ENCODE assay signal across 18 cellular contexts in genomic region chr2:104432972-104433371, GRCh38.
A peak's percentile ranks its signal among the peaks of the same experiment; 100 is the strongest.
DNase-seq lines count a peak whose midpoint lies in the region; ATAC-seq and TF ChIP-seq lines count a peak whose summit lies in the region.
"Had no signal": no experiment of that assay in that cellular context is flagged by ENCODE, and none has a peak within 500 bp of the region (broad histone marks: within the 10 kb centered on the region; RNA-seq: fewer than 3 reads in every experiment).

No MANE protein-coding gene starts in this region.

- H3K9me3 ChIP-seq in H9 (ENCODE audit: control insufficient read depth, low read depth, low read length) (no peaks in the 10 kb centered on the region), neuronal stem cell (replicated peaks in 1 of 2; ENCODE audit: control insufficient read depth in 2 of 2, insufficient read depth in 1 of 2, low read depth in 1 of 2, low read length in 2 of 2) (peaks cover 0 to 5% of the 10 kb centered on the region in 2 donors)
- H3K9me3 ChIP-seq: Caco-2, HAP-1 had no signal

- peak overlapping the region in 2 of 3 experiments; percentile 53 to 78; a peak in 3 of 7 replicates for H3K27ac Mint-ChIP-seq in H9
- peak overlapping the region; percentile 70 for H3K27ac Mint-ChIP-seq in WTC11
- H3K27ac Mint-ChIP-seq: CD14-positive monocyte had no signal

- H2BK15ac ChIP-seq in H9 (ENCODE audit: low read depth, low read length): no peak overlapping the region
- H2BK15ac ChIP-seq in neuronal stem cell (ENCODE audit: low read length): no peak overlapping the region

- no peak overlapping the region for H3K56ac ChIP-seq in H9 (ENCODE audit: insufficient read length, low read depth, low read length)

- no peak overlapping the region for H3K4me2 ChIP-seq in H9 (ENCODE audit: insufficient read depth, insufficient read length, low read length)
- no peak overlapping the region for H3K4me2 ChIP-seq in neuronal stem cell (ENCODE audit: insufficient read depth, low read length, poor library complexity, severe bottlenecking)
- H3K4me2 ChIP-seq: A549 had no signal

- WGBS in H9 (ENCODE audit: extremely low coverage, insufficient read length, low lambda C conversion rate): no CpG with 5 or more reads among the region's 2 CpGs
- no CpG with 5 or more reads among the region's 2 CpGs for WGBS in neuronal stem cell (ENCODE audit: extremely low coverage in 2 of 2, insufficient read length in 2 of 2, insufficient replicate concordance in 1 of 2), 2 donors

- H3K14ac ChIP-seq in H9 (ENCODE audit: insufficient read depth, low read length) (no peak overlapping the region), neuronal stem cell (ENCODE audit: low read length) (no peak overlapping the region)

- H3K4me1 Mint-ChIP-seq in H9 (peaks cover 34 to 35% of the 10 kb centered on the region in 2 experiments), WTC11 (peaks cover 54% of the 10 kb centered on the region)

- H3K27me3 Mint-ChIP-seq in H9 (ENCODE audit: low read depth) (peaks cover 1% of the 10 kb centered on the region; the same call in 1 of the 2 replicates), WTC11 (ENCODE audit: low read depth) (no peaks in the 10 kb centered on the region)

- H3K27ac ChIP-seq in H9 (ENCODE audit: insufficient read length, low read depth, low read length) (no peak overlapping the region), neuronal stem cell (replicated peaks; ENCODE audit: low read length) (no peak overlapping the region)
- H3K27ac ChIP-seq: A549 had no signal

- H3K36me3 Mint-ChIP-seq in H9 (ENCODE audit: insufficient read depth in 1 of 3, low read depth in 3 of 3) (peaks cover 0 to 2% (median 0%) of the 10 kb centered on the region in 3 experiments; a peak in 1 of 7 replicates), WTC11 (no peaks in the 10 kb centered on the region)
- H3K36me3 Mint-ChIP-seq: CD14-positive monocyte had no signal

- no peak overlapping the region for H3K18ac ChIP-seq in H9 (ENCODE audit: insufficient read length, low read depth, low read length)
- H3K18ac ChIP-seq in neuronal stem cell (ENCODE audit: low read length): no peak overlapping the region

- H3K4me3 ChIP-seq in neuronal stem cell (ENCODE audit: low read length in 2 of 2): no peak overlapping the region
- H3K4me3 ChIP-seq: A549, HAP-1 had no signal

- H2BK20ac ChIP-seq in H9 (ENCODE audit: low read depth, low read length, poor library complexity, severe bottlenecking): no peak overlapping the region

- no peak overlapping the region for H3K4ac ChIP-seq in H9 (ENCODE audit: low read depth, low read length)
- no peak overlapping the region for H3K4ac ChIP-seq in neuronal stem cell (ENCODE audit: low read length)

- H4K91ac ChIP-seq in H9 (ENCODE audit: insufficient read length, low read depth, low read length): no peak overlapping the region
- H4K91ac ChIP-seq in neuronal stem cell (ENCODE audit: low read depth, low read length, poor library complexity): no peak overlapping the region

- H3K79me2 ChIP-seq in H9 (ENCODE audit: insufficient read depth, low read length): no peaks in the 10 kb centered on the region

- CTCF ChIA-PET in WTC11 (lab: Charles Lee): no interaction called here

- H2BK5ac ChIP-seq in H9 (ENCODE audit: insufficient read length, low read length) (no peak overlapping the region), neuronal stem cell (ENCODE audit: low read length) (no peak overlapping the region)

- H3K23ac ChIP-seq in H9 (ENCODE audit: insufficient read length, low read depth, low read length) (no peak overlapping the region), neuronal stem cell (ENCODE audit: low read depth, low read length, poor library complexity) (no peak overlapping the region)

- H2BK120ac ChIP-seq in H9 (ENCODE audit: low read depth, low read length, poor library complexity, severe bottlenecking) (no peak overlapping the region), neuronal stem cell (ENCODE audit: low read depth, low read length) (no peak overlapping the region)

- no peaks in the 10 kb centered on the region for H3K36me3 ChIP-seq in neuronal stem cell (replicated peaks in 1 of 2; ENCODE audit: control insufficient read depth in 2 of 2, insufficient read depth in 2 of 2, low read length in 2 of 2)
- H3K36me3 ChIP-seq: HAP-1 had no signal

- POLR2A ChIA-PET in WTC11 (lab: Charles Lee): no interaction called here

- H2AK5ac ChIP-seq in H9 (ENCODE audit: insufficient read length, low read length) (no peak overlapping the region), neuronal stem cell (ENCODE audit: low read depth, low read length) (no peak overlapping the region)

- no peaks in the 10 kb centered on the region for H4K20me1 ChIP-seq in H9 (ENCODE audit: control insufficient read depth, insufficient read depth, insufficient read length)

- H4K5ac ChIP-seq in H9 (ENCODE audit: insufficient read length, low read depth, low read length): no peak overlapping the region

- H2BK12ac ChIP-seq in H9 (ENCODE audit: insufficient read length, low read depth, low read length) (no peak overlapping the region), neuronal stem cell (ENCODE audit: low read length) (no peak overlapping the region)

- ATAC-seq in WTC11 (no peak), GM18498 (IDR thresholded peaks at IDR 0.05; ENCODE audit: unreplicated experiment) (no peak), HG02678 (IDR thresholded peaks at IDR 0.05; ENCODE audit: unreplicated experiment) (no peak)
- ATAC-seq: A549 had no signal

- H3K23me2 ChIP-seq in H9 (ENCODE audit: insufficient read length, low read depth, low read length, poor library complexity, severe bottlenecking): no peaks in the 10 kb centered on the region

- no peaks in the 10 kb centered on the region for H3K79me1 ChIP-seq in H9 (ENCODE audit: insufficient read depth, low read depth, low read length, poor library complexity, severe bottlenecking)
- H3K79me1 ChIP-seq in neuronal stem cell (ENCODE audit: low read depth, low read length): no peaks in the 10 kb centered on the region

- H3K4me1 ChIP-seq in H9 (ENCODE audit: insufficient read depth, low read length) (peaks cover 4% of the 10 kb centered on the region), neuronal stem cell (ENCODE audit: control insufficient read depth in 2 of 2, insufficient read depth in 1 of 2, low read depth in 1 of 2, low read length in 2 of 2) (peaks cover 21 to 53% of the 10 kb centered on the region in 2 donors)
- H3K4me1 ChIP-seq: A549, Caco-2, HAP-1 had no signal

- H3K4me3 Mint-ChIP-seq in H9: no peak overlapping the region
- no peak overlapping the region for H3K4me3 Mint-ChIP-seq in WTC11
- H3K4me3 Mint-ChIP-seq: CD14-positive monocyte had no signal

- H3K9ac ChIP-seq in H9 (ENCODE audit: extremely low read depth, insufficient read length, low read length) (no peak overlapping the region), neuronal stem cell (ENCODE audit: low read depth, low read length, poor library complexity) (no peak overlapping the region)

- H3T11ph ChIP-seq in H9 (ENCODE audit: low read length): no peak overlapping the region

- H3K9me3 Mint-ChIP-seq in H9 (no peaks in the 10 kb centered on the region; a peak in 1 of 5 replicates), WTC11 (peaks cover 3% of the 10 kb centered on the region)

- no peak overlapping the region for H2AFZ ChIP-seq in H9 (ENCODE audit: low read length)
- H2AFZ ChIP-seq in neuronal stem cell (ENCODE audit: low read length): peak overlapping the region; percentile 35

- H4K8ac ChIP-seq in H9 (replicated peaks; ENCODE audit: insufficient read length, low read depth, low read length) (no peak overlapping the region), neuronal stem cell (ENCODE audit: low read depth, low read length) (no peak overlapping the region)

- TF ChIP-seq CTCF in H9 (conservative IDR thresholded peaks at IDR 0.05) (no peak), WTC11 (IDR thresholded peaks at IDR 0.05) (no peak)

- DNase-seq in H9 (no peak), WTC11 (ENCODE audit: low spot score) (no peak), inferior parietal cortex (ENCODE audit: extremely low spot score) (peak; percentile 55), neuronal stem cell (ENCODE audit: low spot score) (no peak), amniotic stem cell (lab: John Stamatoyannopoulos, UW) (no peak), NCI-H2081 treated with DMSO at 0.1 percent for 48 hours (lab: John Stamatoyannopoulos, UW) (no peak)
- DNase-seq: Caco-2, MV-4-11, NCI-H1436 treated with DMSO at 0.1 percent for 48 hours, NCI-H2081, NCI-H226, NCI-H526 treated with DMSO at 0.1 percent for 48 hours, SIG-M5 had no signal

- H3K27me3 ChIP-seq in H9 (ENCODE audit: insufficient read depth, low read length): no peaks in the 10 kb centered on the region
- H3K27me3 ChIP-seq in neuronal stem cell (ENCODE audit: control insufficient read depth in 3 of 3, insufficient read depth in 3 of 3, low read depth in 1 of 3, low read length in 3 of 3): no peaks in the 10 kb centered on the region

TF ChIP-seq in WTC11, 78 proteins besides CTCF, POLR2A, EP300 and RAD21 (continues in another document):
- no peak for TF ChIP-seq ZNF425 (CRISPR knock-in tag; conservative IDR thresholded peaks at IDR 0.05)
- TF ChIP-seq MAX (CRISPR knock-in tag; IDR thresholded peaks at IDR 0.05): no peak
- TF ChIP-seq RELA (CRISPR knock-in tag; IDR thresholded peaks at IDR 0.05; ENCODE audit: borderline replicate concordance): no peak
- TF ChIP-seq GABPB1 (CRISPR knock-in tag; IDR thresholded peaks at IDR 0.05): no peak
- TF ChIP-seq CBFB (CRISPR knock-in tag; IDR thresholded peaks at IDR 0.05; ENCODE audit: low read depth): no peak
